24 cellular contexts compared by ENCODE assay signal in the genomic region with DNA sequence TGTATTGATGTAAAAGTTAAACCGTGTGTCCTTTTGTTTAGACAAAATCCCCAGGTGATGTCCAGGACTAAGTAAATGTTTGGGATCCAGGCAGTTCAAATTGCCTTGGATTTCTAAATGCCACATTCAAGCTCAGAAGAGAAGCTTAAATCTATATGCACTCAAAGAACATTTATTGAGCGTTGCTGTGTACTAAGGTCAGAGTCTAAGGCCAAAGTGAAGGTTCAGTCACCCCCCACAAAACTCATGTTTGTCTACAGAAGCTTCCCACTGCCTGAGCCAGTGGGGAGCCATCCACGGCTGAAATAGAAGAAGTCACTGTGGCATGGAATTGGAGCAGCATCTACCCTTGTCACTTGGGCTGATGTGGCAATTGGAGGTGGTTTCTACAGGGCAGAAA.
A peak's percentile ranks its signal among the peaks of the same experiment; 100 is the strongest.
DNase-seq lines count a peak whose midpoint lies in the region; ATAC-seq, FAIRE-seq and TF ChIP-seq lines count a peak whose summit lies in the region.
"Had no signal": no experiment of that assay in that cellular context is flagged by ENCODE, and none has a peak within 500 bp of the region (broad histone marks: within the 10 kb centered on the region; RNA-seq: fewer than 3 reads in every experiment).

No MANE protein-coding gene starts in this region.

- no peak overlapping the region for H3K4me3 Mint-ChIP-seq in neural progenitor cell
- H3K4me3 Mint-ChIP-seq: CD14-positive monocyte; CD4-positive, alpha-beta T cell; CD8-positive, alpha-beta memory T cell; HFFc6 had no signal

- H4K20me1 ChIP-seq in HepG2 (ENCODE audit: insufficient read depth, low read length) (no peaks in the 10 kb centered on the region), neural progenitor cell (ENCODE audit: low read depth) (no peaks in the 10 kb centered on the region)
- H4K20me1 ChIP-seq: BLaER1 treated with 17β-estradiol and CSF1 and Interleukin-3, amounts not matched to agents 10 nM and 100 nM had no signal

- ATAC-seq in HepG2 (peak; percentile 77), right lobe of liver (no peak), HG03354 (IDR thresholded peaks at IDR 0.05; ENCODE audit: poor library complexity, severe bottlenecking, unreplicated experiment) (no peak)
- ATAC-seq: A549 had no signal

- no peaks in the 10 kb centered on the region for H3K36me3 ChIP-seq in HepG2 (replicated peaks in 1 of 2; ENCODE audit: control insufficient read depth in 1 of 2, insufficient read depth in 2 of 2, low read length in 2 of 2)
- no peaks in the 10 kb centered on the region for H3K36me3 ChIP-seq in right lobe of liver
- H3K36me3 ChIP-seq in neural progenitor cell: no peaks in the 10 kb centered on the region
- H3K36me3 ChIP-seq: BE2C; BLaER1 treated with 17β-estradiol and CSF1 and Interleukin-3, amounts not matched to agents 10 nM and 100 nM; HAP-1 had no signal

- H3K27me3 Mint-ChIP-seq in neural progenitor cell (ENCODE audit: insufficient read depth, low read depth): no peaks in the 10 kb centered on the region

- H3K27ac ChIP-seq in HepG2 (ENCODE audit: extremely low read length, insufficient read depth, low read length) (peak overlapping the region; percentile 6), right lobe of liver (no peak overlapping the region), neural progenitor cell (no peak overlapping the region)
- H3K27ac ChIP-seq: A549; BLaER1 treated with 17β-estradiol and CSF1 and Interleukin-3, amounts not matched to agents 10 nM and 100 nM had no signal

- TF ChIP-seq POLR2A in HepG2 (IDR thresholded peaks at IDR 0.05; ENCODE audit: insufficient read depth in 1 of 2, low read depth in 2 of 2, low read length in 2 of 2) (no peak), right lobe of liver (IDR thresholded peaks at IDR 0.05) (no peak)

- CTCF ChIA-PET in HepG2 (lab: Yijun Ruan, JAX; ENCODE audit: low intra/inter-chr PET ratio, low total read pairs): no interaction called here

- intact Hi-C loops in HepG2 (cut with micrococcal nuclease; ENCODE audit: unreplicated experiment) (no loop called here), right lobe of liver (cut with DNase I) (no loop called here)

- no peaks in the 10 kb centered on the region for H3K36me3 Mint-ChIP-seq in neural progenitor cell
- H3K36me3 Mint-ChIP-seq: CD14-positive monocyte; CD8-positive, alpha-beta memory T cell had no signal

- H3K4me2 ChIP-seq in HepG2 (ENCODE audit: low read depth, low read length): no peak overlapping the region
- H3K4me2 ChIP-seq in neural progenitor cell: no peak overlapping the region
- H3K4me2 ChIP-seq: A549; BLaER1 treated with 17β-estradiol and CSF1 and Interleukin-3, amounts not matched to agents 10 nM and 100 nM had no signal

- H3K9me3 Mint-ChIP-seq in neural progenitor cell: no peaks in the 10 kb centered on the region
- H3K9me3 Mint-ChIP-seq: CD4-positive, alpha-beta T cell; CD8-positive, alpha-beta memory T cell; HFFc6 had no signal

- in situ Hi-C loops in HepG2 (cut with HindIII; ENCODE audit: extremely low pct_ligation_motif_present, low pct_unique_long_range_greater_than_20kb): no loop called here

- peak; percentile 20 for DNase-seq in HepG2 (ENCODE audit: low spot score)
- no peak for DNase-seq in right lobe of liver
- peak; percentile 66 for DNase-seq in NCI-H69 (lab: John Stamatoyannopoulos, UW)
- DNase-seq in neural progenitor cell (ENCODE audit: low spot score): no peak
- DNase-seq in medulla oblongata (ENCODE audit: extremely low spot score): no peak
- DNase-seq: 8988T; ACHN; AML-193; BE2C; CD4-positive, alpha-beta T cell; CD8-positive, alpha-beta memory T cell; COR-L47; DMS153; DND-41; GOT3; HFFc6 had no signal

- FAIRE-seq in HepG2 (lab: Jason Lieb, UNC): peak; percentile 26
- FAIRE-seq: A549, G401.6, GM12892, H54 had no signal

- POLR2A ChIA-PET in HepG2 (lab: Yijun Ruan, JAX): no interaction called here

- H2AFZ ChIP-seq in HepG2 (ENCODE audit: low read length): no peak overlapping the region
- no peak overlapping the region for H2AFZ ChIP-seq in neural progenitor cell (replicated peaks)

- TF ChIP-seq RAD21 in HepG2 (CRISPR knock-in tag; IDR thresholded peaks at IDR 0.05): no peak

- H3K27ac Mint-ChIP-seq in neural progenitor cell: peak overlapping the region; percentile 23
- H3K27ac Mint-ChIP-seq: CD4-positive, alpha-beta T cell; CD8-positive, alpha-beta memory T cell; HFFc6 had no signal

- peaks cover 12% of the 10 kb centered on the region; the same call in 1 of the 2 replicates for H3K4me1 ChIP-seq in HepG2 (ENCODE audit: insufficient read depth, low read length)
- H3K4me1 ChIP-seq in right lobe of liver: no peaks in the 10 kb centered on the region
- no peaks in the 10 kb centered on the region for H3K4me1 ChIP-seq in neural progenitor cell
- H3K4me1 ChIP-seq: A549, BE2C, HAP-1 had no signal

- no peaks in the 10 kb centered on the region for H3F3A ChIP-seq in neural progenitor cell (ENCODE audit: low read depth)

- peaks cover 11% of the 10 kb centered on the region for H3K4me1 Mint-ChIP-seq in neural progenitor cell
- H3K4me1 Mint-ChIP-seq: CD8-positive, alpha-beta memory T cell had no signal

- H3K27me3 ChIP-seq in HepG2 (ENCODE audit: control insufficient read depth in 1 of 2, insufficient read depth in 2 of 2, low read length in 2 of 2) (0 out of 5 replicates have a peak, but pooled peaks cover 0 to 4% of the 10 kb centered on the region in 2 experiments), right lobe of liver (no peaks in the 10 kb centered on the region), neural progenitor cell (no peaks in the 10 kb centered on the region)
- H3K27me3 ChIP-seq: BE2C; BLaER1 treated with 17β-estradiol and CSF1 and Interleukin-3, amounts not matched to agents 10 nM and 100 nM had no signal

- no peak overlapping the region for H3K4me3 ChIP-seq in HepG2 (replicated peaks in 1 of 3; ENCODE audit: insufficient read depth in 1 of 3, low read depth in 2 of 3, low read length in 3 of 3)
- no peak overlapping the region for H3K4me3 ChIP-seq in right lobe of liver
- no peak overlapping the region for H3K4me3 ChIP-seq in neural progenitor cell
- H3K4me3 ChIP-seq: A549; BLaER1 treated with 17β-estradiol and CSF1 and Interleukin-3, amounts not matched to agents 10 nM and 100 nM; HAP-1 had no signal

- no peaks in the 10 kb centered on the region for H3K9me3 ChIP-seq in HepG2 (ENCODE audit: low read length)
- no peaks in the 10 kb centered on the region for H3K9me3 ChIP-seq in right lobe of liver
- H3K9me3 ChIP-seq in neural progenitor cell (ENCODE audit: low read depth): no peaks in the 10 kb centered on the region
- H3K9me3 ChIP-seq: A549, BE2C, HAP-1 had no signal

- BruUV-seq in HepG2 (replicated peaks; lab: Mats Ljungman, UMichigan): no TSS peak

- TF ChIP-seq CTCF in HepG2 (CRISPR knock-in tag; IDR thresholded peaks at IDR 0.05) (no peak), right lobe of liver (IDR thresholded peaks at IDR 0.05) (no peak), neural progenitor cell (IDR thresholded peaks at IDR 0.05) (no peak)

- peak in 1 of 2 experiments; percentile 15; a peak in 1 of 4 replicates for TF ChIP-seq EP300 in HepG2 (IDR thresholded peaks at IDR 0.05; ENCODE audit: low read depth in 2 of 2, low read length in 2 of 2)
- TF ChIP-seq EP300 in HepG2 (CRISPR knock-in tag; IDR thresholded peaks at IDR 0.05; ENCODE audit: borderline replicate concordance): no peak

- H3K79me2 ChIP-seq in HepG2 (ENCODE audit: insufficient read depth, low read length) (no peaks in the 10 kb centered on the region), neural progenitor cell (ENCODE audit: low read depth) (no peaks in the 10 kb centered on the region)

- H3K9ac ChIP-seq in HepG2 (ENCODE audit: insufficient read depth, low read depth, low read length) (no peak overlapping the region), neural progenitor cell (no peak overlapping the region)
- H3K9ac ChIP-seq: BLaER1 treated with 17β-estradiol and CSF1 and Interleukin-3, amounts not matched to agents 10 nM and 100 nM had no signal

- WGBS in HepG2 (ENCODE audit: low lambda C conversion rate): 6% methylated on average over 3 of the region's 3 CpGs
- 28% methylated on average over 3 of the region's 3 CpGs for WGBS in right lobe of liver (ENCODE audit: insufficient coverage, low coverage, low lambda C conversion rate, missing lambda C conversion rate)

TF ChIP-seq in HepG2, 621 proteins besides CTCF, POLR2A, EP300 and RAD21 (continues in another document):
- TF ChIP-seq, protein P1, sequence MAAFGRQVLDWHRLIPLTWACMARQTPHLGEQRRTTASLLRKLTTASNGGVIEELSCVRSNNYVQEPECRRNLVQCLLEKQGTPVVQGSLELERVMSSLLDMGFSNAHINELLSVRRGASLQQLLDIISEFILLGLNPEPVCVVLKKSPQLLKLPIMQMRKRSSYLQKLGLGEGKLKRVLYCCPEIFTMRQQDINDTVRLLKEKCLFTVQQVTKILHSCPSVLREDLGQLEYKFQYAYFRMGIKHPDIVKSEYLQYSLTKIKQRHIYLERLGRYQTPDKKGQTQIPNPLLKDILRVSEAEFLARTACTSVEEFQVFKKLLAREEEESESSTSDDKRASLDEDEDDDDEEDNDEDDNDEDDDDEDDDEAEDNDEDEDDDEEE (CRISPR knock-in tag; IDR thresholded peaks at IDR 0.05): no peak
- TF ChIP-seq CHD4 (IDR thresholded peaks at IDR 0.05; ENCODE audit: borderline replicate concordance, low read length) (no peak), PAWR (CRISPR knock-in tag; IDR thresholded peaks at IDR 0.05; ENCODE audit: borderline replicate concordance) (no peak)
- TF ChIP-seq, protein P2, sequence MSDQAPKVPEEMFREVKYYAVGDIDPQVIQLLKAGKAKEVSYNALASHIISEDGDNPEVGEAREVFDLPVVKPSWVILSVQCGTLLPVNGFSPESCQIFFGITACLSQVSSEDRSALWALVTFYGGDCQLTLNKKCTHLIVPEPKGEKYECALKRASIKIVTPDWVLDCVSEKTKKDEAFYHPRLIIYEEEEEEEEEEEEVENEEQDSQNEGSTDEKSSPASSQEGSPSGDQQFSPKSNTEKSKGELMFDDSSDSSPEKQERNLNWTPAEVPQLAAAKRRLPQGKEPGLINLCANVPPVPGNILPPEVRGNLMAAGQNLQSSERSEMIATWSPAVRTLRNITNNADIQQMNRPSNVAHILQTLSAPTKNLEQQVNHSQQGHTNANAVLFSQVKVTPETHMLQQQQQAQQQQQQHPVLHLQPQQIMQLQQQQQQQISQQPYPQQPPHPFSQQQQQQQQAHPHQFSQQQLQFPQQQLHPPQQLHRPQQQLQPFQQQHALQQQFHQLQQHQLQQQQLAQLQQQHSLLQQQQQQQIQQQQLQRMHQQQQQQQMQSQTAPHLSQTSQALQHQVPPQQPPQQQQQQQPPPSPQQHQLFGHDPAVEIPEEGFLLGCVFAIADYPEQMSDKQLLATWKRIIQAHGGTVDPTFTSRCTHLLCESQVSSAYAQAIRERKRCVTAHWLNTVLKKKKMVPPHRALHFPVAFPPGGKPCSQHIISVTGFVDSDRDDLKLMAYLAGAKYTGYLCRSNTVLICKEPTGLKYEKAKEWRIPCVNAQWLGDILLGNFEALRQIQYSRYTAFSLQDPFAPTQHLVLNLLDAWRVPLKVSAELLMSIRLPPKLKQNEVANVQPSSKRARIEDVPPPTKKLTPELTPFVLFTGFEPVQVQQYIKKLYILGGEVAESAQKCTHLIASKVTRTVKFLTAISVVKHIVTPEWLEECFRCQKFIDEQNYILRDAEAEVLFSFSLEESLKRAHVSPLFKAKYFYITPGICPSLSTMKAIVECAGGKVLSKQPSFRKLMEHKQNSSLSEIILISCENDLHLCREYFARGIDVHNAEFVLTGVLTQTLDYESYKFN (CRISPR knock-in tag; conservative IDR thresholded peaks at IDR 0.05): peak; percentile 80

Comparison
In these comparisons a context has a peak if more than half of its experiments do, and no peak if none do; other contexts are left out.
1. DNase-seq: peak in HepG2 (single experiment) and NCI-H69 (single experiment); none in right lobe of liver (0 of 3), neural progenitor cell (single experiment) and medulla oblongata (single experiment).